Comparison of ENCODE assay signal across 7 cellular contexts in genomic region chr6:3640868-3641267, GRCh38.
"Had no signal": no experiment of that assay in that cellular context is flagged by ENCODE, and none has a peak within 500 bp of the region (broad histone marks: within the 10 kb centered on the region; RNA-seq: fewer than 3 reads in every experiment).

No MANE protein-coding gene starts in this region.

- FAIRE-seq: H1, H54, HTR-8/SVneo had no signal

- H3K27ac Mint-ChIP-seq: GM23338, H9, IgD-negative memory B cell had no signal

- DNase-seq: H9, HCEC 1CT had no signal

- H3K4me1 Mint-ChIP-seq: GM23338, IgD-negative memory B cell had no signal

- H3K36me3 Mint-ChIP-seq: IgD-negative memory B cell had no signal

- H3K4me2 ChIP-seq: GM23338 had no signal

- H3K4me3 Mint-ChIP-seq: GM23338, H9, IgD-negative memory B cell had no signal

- ATAC-seq: GM23338 had no signal

- H2AFZ ChIP-seq: GM23338 had no signal

- H3K9me3 Mint-ChIP-seq: GM23338, H9 had no signal

- H3K4me3 ChIP-seq: GM23338 had no signal
